20 cellular contexts compared by ENCODE assay signal in the genomic region with DNA sequence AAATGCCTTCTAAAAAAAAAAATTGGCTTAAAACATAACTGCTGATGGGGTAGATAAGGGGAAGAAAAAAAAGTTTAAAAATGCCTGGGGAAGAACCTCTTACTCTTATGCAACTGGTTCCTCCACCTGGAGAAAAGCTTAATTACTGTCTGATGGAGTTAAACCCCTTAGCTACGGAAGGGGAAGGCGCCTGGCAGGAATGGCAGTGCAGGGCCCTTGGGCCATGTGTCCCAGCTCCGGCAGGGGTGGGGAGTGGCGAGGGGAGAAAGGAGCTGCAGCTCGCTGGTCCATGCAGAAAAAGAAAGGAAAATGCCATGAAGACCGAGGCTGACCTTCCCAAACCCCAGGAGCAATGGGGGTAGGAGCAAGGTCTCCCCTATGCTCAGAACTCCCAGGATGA.
DNase-seq lines count a peak whose midpoint lies in the region; ATAC-seq and TF ChIP-seq lines count a peak whose summit lies in the region.
"Had no signal": no experiment of that assay in that cellular context is flagged by ENCODE, and none has a peak within 500 bp of the region (broad histone marks: within the 10 kb centered on the region; RNA-seq: fewer than 3 reads in every experiment).

No MANE protein-coding gene starts in this region.

- POLR2A ChIA-PET in PC-3 (lab: Charles Lee; ENCODE audit: unreplicated experiment): no interaction called here
- POLR2A ChIA-PET in activated CD4-positive, alpha-beta memory T cell treated with anti-CD3 and anti-CD28 coated beads, Interleukin-2, amount 10 ng/mL, durations not matched to agents 7 days and 5 days (lab: Charles Lee): no interaction called here

- no peaks in the 10 kb centered on the region for H4K20me1 ChIP-seq in PC-3 (ENCODE audit: low read length)
- H4K20me1 ChIP-seq: BLaER1 treated with 17β-estradiol and CSF1 and Interleukin-3, amounts not matched to agents 10 nM and 100 nM had no signal

- no peaks in the 10 kb centered on the region for H3K9me2 ChIP-seq in PC-3 (replicated peaks; ENCODE audit: low read length)
- H3K9me2 ChIP-seq: SK-N-SH had no signal

- no peak overlapping the region for H2BK5ac ChIP-seq in mesendoderm (ENCODE audit: low read length)

- H3K27ac ChIP-seq in SK-N-MC (peak overlapping the region; percentile 74), mesendoderm (ENCODE audit: low read depth, low read length) (no peak overlapping the region), PC-3 (ENCODE audit: low read length) (no peak overlapping the region)
- H3K27ac ChIP-seq: BLaER1 treated with 17β-estradiol and CSF1 and Interleukin-3, amounts not matched to agents 10 nM and 100 nM; HL-60 had no signal

- H3K4me3 ChIP-seq in SK-N-MC: peak overlapping the region; percentile 54
- no peak overlapping the region for H3K4me3 ChIP-seq in mesendoderm (ENCODE audit: low read length)
- H3K4me3 ChIP-seq in PC-3 (ENCODE audit: low read length): no peak overlapping the region
- H3K4me3 ChIP-seq: BLaER1 treated with 17β-estradiol and CSF1 and Interleukin-3, amounts not matched to agents 10 nM and 100 nM; K562; MG63 had no signal

- H3K9me3 Mint-ChIP-seq in activated CD4-positive, alpha-beta memory T cell treated with anti-CD3 and anti-CD28 coated beads, Interleukin-2, amount 10 ng/mL, durations not matched to agents 7 days and 5 days: peaks cover 2% of the 10 kb centered on the region
- H3K9me3 Mint-ChIP-seq in CD14-positive monocyte: peaks cover 0 to 4% (median 0%) of the 10 kb centered on the region in 7 donors
- H3K9me3 Mint-ChIP-seq: CD8-positive, alpha-beta T cell had no signal

- DNase-seq in NCI-H82 (lab: John Stamatoyannopoulos, UW) (peak; percentile 3), NCI-H82 treated with DMSO at 0.1 percent for 48 hours (lab: John Stamatoyannopoulos, UW; ENCODE audit: unreplicated experiment) (no peak), SK-N-MC (ENCODE audit: low read depth, low spot score) (peak; percentile 32), mesendoderm (peak; percentile 2), PC-3 (no peak), CD14-positive monocyte (ENCODE audit: low spot score) (no peak)
- DNase-seq in stimulated activated CD4-positive, alpha-beta T cell treated with anti-CD3 and anti-CD28 coated beads, Interleukin-2, amount 100 ng/mL, for 24 hours: no peak
- no peak for DNase-seq in activated CD4-positive, alpha-beta memory T cell treated with anti-CD3 and anti-CD28 coated beads, Interleukin-2, amount 10 ng/mL, durations not matched to agents 7 days and 5 days
- DNase-seq: 8988T; CD8-positive, alpha-beta T cell; DMS153; MG63; NCI-H187; NCI-H774; Right ventricle myocardium superior; SK-N-SH had no signal

- CTCF ChIA-PET in PC-3 (lab: Charles Lee): no interaction called here
- CTCF ChIA-PET in activated CD4-positive, alpha-beta memory T cell treated with anti-CD3 and anti-CD28 coated beads, Interleukin-2, amount 10 ng/mL, durations not matched to agents 7 days and 5 days (lab: Charles Lee): no interaction called here

- H2BK15ac ChIP-seq in mesendoderm (replicated peaks; ENCODE audit: low read depth): no peak overlapping the region

- TF ChIP-seq CTCF in PC-3 (conservative IDR thresholded peaks at IDR 0.05; ENCODE audit: low read depth, low read length) (no peak), CD14-positive monocyte (IDR thresholded peaks at IDR 0.05) (no peak)

- no peak overlapping the region for H4K8ac ChIP-seq in mesendoderm (ENCODE audit: low read depth, low read length)

- H3K4me1 ChIP-seq in mesendoderm (ENCODE audit: control insufficient read depth, low read depth, low read length) (no peaks in the 10 kb centered on the region), PC-3 (ENCODE audit: insufficient read depth, low read length) (no peaks in the 10 kb centered on the region)
- H3K4me1 ChIP-seq: BLaER1 treated with 17β-estradiol and CSF1 and Interleukin-3, amounts not matched to agents 10 nM and 100 nM had no signal

- no TSS peak for BruUV-seq in PC-3 (replicated peaks; lab: Mats Ljungman, UMichigan)

- intact Hi-C loops in PC-3 (cut with micrococcal nuclease) (no loop called here), CD14-positive monocyte (cut with micrococcal nuclease) (no loop called here)

- H2AFZ ChIP-seq in PC-3 (ENCODE audit: low read length): no peak overlapping the region

- H3K4me3 Mint-ChIP-seq in activated CD4-positive, alpha-beta memory T cell treated with anti-CD3 and anti-CD28 coated beads, Interleukin-2, amount 10 ng/mL, durations not matched to agents 7 days and 5 days: no peak overlapping the region
- no peak overlapping the region for H3K4me3 Mint-ChIP-seq in CD14-positive monocyte
- H3K4me3 Mint-ChIP-seq: CD8-positive, alpha-beta T cell had no signal

- peak overlapping the region; percentile 68 for H3K18ac ChIP-seq in mesendoderm (ENCODE audit: low read length)

- no peaks in the 10 kb centered on the region for H3K27me3 ChIP-seq in mesendoderm (ENCODE audit: insufficient read depth, low read length, poor library complexity)
- no peaks in the 10 kb centered on the region for H3K27me3 ChIP-seq in PC-3 (ENCODE audit: low read length)
- H3K27me3 ChIP-seq: MG63 had no signal

- no peaks in the 10 kb centered on the region for H3K36me3 ChIP-seq in SK-N-MC (ENCODE audit: insufficient read depth, low read length)
- H3K36me3 ChIP-seq in mesendoderm (ENCODE audit: control insufficient read depth, insufficient read depth, low read length): no peaks in the 10 kb centered on the region
- no peaks in the 10 kb centered on the region for H3K36me3 ChIP-seq in PC-3 (ENCODE audit: low read depth, low read length)
- H3K36me3 ChIP-seq: BLaER1 treated with 17β-estradiol and CSF1 and Interleukin-3, amounts not matched to agents 10 nM and 100 nM; MG63 had no signal

- H3K9me3 ChIP-seq in SK-N-MC (ENCODE audit: low read depth, low read length) (no peaks in the 10 kb centered on the region), PC-3 (ENCODE audit: low read length) (no peaks in the 10 kb centered on the region)
- H3K9me3 ChIP-seq: BLaER1 treated with 17β-estradiol and CSF1 and Interleukin-3, amounts not matched to agents 10 nM and 100 nM; MG63; SK-N-SH had no signal

- no peaks in the 10 kb centered on the region for H3K27me3 Mint-ChIP-seq in activated CD4-positive, alpha-beta memory T cell treated with anti-CD3 and anti-CD28 coated beads, Interleukin-2, amount 10 ng/mL, durations not matched to agents 7 days and 5 days
- H3K27me3 Mint-ChIP-seq in CD14-positive monocyte (ENCODE audit: low read depth in 3 of 3): peaks cover 0 to 2% (median 0%) of the 10 kb centered on the region in 3 donors

- H3K27ac Mint-ChIP-seq in activated CD4-positive, alpha-beta memory T cell treated with anti-CD3 and anti-CD28 coated beads, Interleukin-2, amount 10 ng/mL, durations not matched to agents 7 days and 5 days: no peak overlapping the region
- no peak overlapping the region for H3K27ac Mint-ChIP-seq in CD14-positive monocyte
- H3K27ac Mint-ChIP-seq: CD8-positive, alpha-beta T cell had no signal

- no peak overlapping the region for H4K5ac ChIP-seq in mesendoderm (ENCODE audit: low read length)

- no peak overlapping the region for H3K56ac ChIP-seq in mesendoderm (ENCODE audit: low read length)

- H3K4ac ChIP-seq in mesendoderm (ENCODE audit: low read depth, low read length): no peak overlapping the region

- H3K79me1 ChIP-seq in mesendoderm (ENCODE audit: low read length): no peaks in the 10 kb centered on the region

- H3K79me2 ChIP-seq in mesendoderm (ENCODE audit: control insufficient read depth, insufficient read depth, low read length) (no peaks in the 10 kb centered on the region), PC-3 (ENCODE audit: low read length) (no peaks in the 10 kb centered on the region)

- no CpG with 5 or more reads among the region's 6 CpGs for WGBS in mesendoderm (ENCODE audit: extremely low coverage, insufficient coverage, low lambda C conversion rate)

- no peak overlapping the region for H3K23ac ChIP-seq in mesendoderm (ENCODE audit: low read length)

- H3K36me3 Mint-ChIP-seq in activated CD4-positive, alpha-beta memory T cell treated with anti-CD3 and anti-CD28 coated beads, Interleukin-2, amount 10 ng/mL, durations not matched to agents 7 days and 5 days (ENCODE audit: low read depth): no peaks in the 10 kb centered on the region
- no peaks in the 10 kb centered on the region for H3K36me3 Mint-ChIP-seq in CD14-positive monocyte
- H3K36me3 Mint-ChIP-seq: CD8-positive, alpha-beta T cell had no signal

- H3K4me2 ChIP-seq in mesendoderm (ENCODE audit: low read length): no peak overlapping the region
- H3K4me2 ChIP-seq in PC-3 (ENCODE audit: low read length): no peak overlapping the region
- H3K4me2 ChIP-seq: BLaER1 treated with 17β-estradiol and CSF1 and Interleukin-3, amounts not matched to agents 10 nM and 100 nM; SK-N-SH had no signal

- no peaks in the 10 kb centered on the region for H3K4me1 Mint-ChIP-seq in activated CD4-positive, alpha-beta memory T cell treated with anti-CD3 and anti-CD28 coated beads, Interleukin-2, amount 10 ng/mL, durations not matched to agents 7 days and 5 days
- no peaks in the 10 kb centered on the region for H3K4me1 Mint-ChIP-seq in CD14-positive monocyte

- H3K9ac ChIP-seq in SK-N-MC (ENCODE audit: insufficient read length) (no peak overlapping the region), mesendoderm (ENCODE audit: low read length) (no peak overlapping the region), PC-3 (ENCODE audit: low read length) (no peak overlapping the region)
- H3K9ac ChIP-seq: BLaER1 treated with 17β-estradiol and CSF1 and Interleukin-3, amounts not matched to agents 10 nM and 100 nM; SK-N-SH had no signal

- no peak overlapping the region for H2BK120ac ChIP-seq in mesendoderm (ENCODE audit: low read depth, low read length)

- no peak overlapping the region for H2AK5ac ChIP-seq in mesendoderm (ENCODE audit: low read length)

- no peak for ATAC-seq in PC-3
- ATAC-seq: CD8-positive, alpha-beta T cell; HepG2; K562 had no signal

- no peaks in the 10 kb centered on the region for H3F3A ChIP-seq in PC-3 (ENCODE audit: low read length, unreplicated experiment)

Comparison
In these comparisons a context has a peak if more than half of its experiments do, and no peak if none do; other contexts are left out.
1. DNase-seq: peak in NCI-H82 (single experiment), SK-N-MC (single experiment) and mesendoderm (single experiment); none in NCI-H82 treated with DMSO at 0.1 percent for 48 hours (single experiment), PC-3 (single experiment), stimulated activated CD4-positive, alpha-beta T cell treated with anti-CD3 and anti-CD28 coated beads, Interleukin-2, amount 100 ng/mL, for 24 hours (0 of 2), activated CD4-positive, alpha-beta memory T cell treated with anti-CD3 and anti-CD28 coated beads, Interleukin-2, amount 10 ng/mL, durations not matched to agents 7 days and 5 days (single experiment) and CD14-positive monocyte (single experiment).